Comparison of ENCODE assay signal across 12 cellular contexts in the genomic region with DNA sequence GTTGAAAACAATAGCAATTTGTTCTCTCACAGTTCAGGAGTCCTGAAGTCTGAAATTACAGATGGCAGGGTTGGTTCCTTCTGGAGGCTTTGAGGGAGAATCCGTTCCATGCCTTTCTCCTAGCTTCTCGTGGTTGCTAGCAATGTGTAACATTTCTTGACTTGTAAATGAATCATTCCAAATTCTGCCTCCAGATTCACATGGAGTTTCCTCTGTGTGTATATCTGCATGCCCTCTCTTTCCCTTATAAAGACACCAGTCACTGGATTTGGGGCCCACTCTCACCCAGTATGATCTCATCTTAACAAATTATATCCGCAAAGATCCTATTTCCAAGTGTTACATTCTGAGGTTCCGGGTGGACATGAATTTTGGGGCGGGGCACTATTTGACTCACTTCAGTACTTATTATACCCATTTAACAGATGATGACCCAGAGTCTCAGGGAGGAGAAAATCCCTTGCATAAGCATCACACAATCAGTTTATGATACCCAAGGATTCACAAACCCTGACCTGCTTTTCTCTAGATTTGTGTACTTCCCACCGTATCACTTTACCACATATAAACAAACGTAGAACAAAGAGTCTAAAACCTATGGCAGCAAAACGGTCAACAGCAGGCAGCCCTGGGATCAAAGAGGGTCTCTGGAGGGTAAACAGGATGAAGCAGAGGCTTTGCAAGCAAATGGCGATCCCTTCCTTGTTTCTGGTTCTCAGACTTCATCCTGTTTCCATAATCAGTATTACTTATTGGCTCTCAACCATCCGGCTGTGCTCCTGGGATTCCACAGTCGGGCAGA.
DNase-seq lines count a peak whose midpoint lies in the region; ATAC-seq and TF ChIP-seq lines count a peak whose summit lies in the region.
"Had no signal": no experiment of that assay in that cellular context is flagged by ENCODE, and none has a peak within 500 bp of the region (broad histone marks: within the 10 kb centered on the region; RNA-seq: fewer than 3 reads in every experiment).

No MANE protein-coding gene starts in this region.

- peak overlapping the region; percentile 85 for H3K27ac ChIP-seq in fibroblast of lung (ENCODE audit: insufficient read depth, low read length)

- no peak overlapping the region for H3K9ac ChIP-seq in fibroblast of lung (ENCODE audit: insufficient read depth, low read length)

- H4K20me1 ChIP-seq in fibroblast of lung (ENCODE audit: control insufficient read depth, extremely low read depth, insufficient read depth, low read length): no peaks in the 10 kb centered on the region

- peaks cover 83% of the 10 kb centered on the region for H3K4me1 ChIP-seq in Caco-2
- H3K4me1 ChIP-seq in fibroblast of lung (ENCODE audit: control insufficient read depth, extremely low read depth, insufficient read depth, low read length): peaks cover 27% of the 10 kb centered on the region

- H3K4me3 Mint-ChIP-seq in Caco-2 (ENCODE audit: unreplicated experiment) (no peak overlapping the region), nephron (peak overlapping the region in 1 of 3 experiments; percentile 7)
- H3K4me3 Mint-ChIP-seq in activated T-cell treated with anti-CD3 and anti-CD28 coated beads, Interleukin-2, amount 50 U/mL, for 4 hours: no peak overlapping the region
- H3K4me3 Mint-ChIP-seq: activated T-helper 1 cell treated with anti-CD3 and anti-CD28 coated beads, Interleukin-12 subunit alpha, Interleukin-12 subunit beta, Interleukin-2, Interleukin-4 antibody, amounts not matched to agents 30 ng/mL and 10 ng/mL and 1 ng/mL, durations not matched to agents 14 hours and 24 hours and 36 hours had no signal

- H3K36me3 Mint-ChIP-seq in Caco-2 (ENCODE audit: insufficient read depth, unreplicated experiment): peaks cover 29% of the 10 kb centered on the region
- H3K36me3 Mint-ChIP-seq in nephron (ENCODE audit: low read depth): no peaks in the 10 kb centered on the region
- peaks cover 3% of the 10 kb centered on the region for H3K36me3 Mint-ChIP-seq in activated T-cell treated with anti-CD3 and anti-CD28 coated beads, Interleukin-2, amount 50 U/mL, for 4 hours (ENCODE audit: insufficient read depth)

- H3K9me3 ChIP-seq in Caco-2 (no peaks in the 10 kb centered on the region), fibroblast of lung (ENCODE audit: control insufficient read depth, insufficient read depth, low read depth, low read length) (no peaks in the 10 kb centered on the region)

- TF ChIP-seq CTCF in Caco-2 (IDR thresholded peaks at IDR 0.05; ENCODE audit: insufficient read depth in 1 of 2, low read depth in 1 of 2, low read length in 1 of 2, severe bottlenecking in 1 of 2, unreplicated experiment in 1 of 2) (no peak), fibroblast of lung (conservative IDR thresholded peaks at IDR 0.05 in 1 of 2, IDR thresholded peaks at IDR 0.05 in 1 of 2; ENCODE audit: low read depth in 1 of 2, low read length in 2 of 2) (no peak), nephron (IDR thresholded peaks at IDR 0.05; ENCODE audit: unreplicated experiment in 3 of 3) (no peak)

- no peaks in the 10 kb centered on the region for H3K27me3 Mint-ChIP-seq in Caco-2 (ENCODE audit: insufficient read depth, unreplicated experiment)
- no peaks in the 10 kb centered on the region for H3K27me3 Mint-ChIP-seq in nephron (ENCODE audit: low read depth)
- no peaks in the 10 kb centered on the region for H3K27me3 Mint-ChIP-seq in activated T-cell treated with anti-CD3 and anti-CD28 coated beads, Interleukin-2, amount 50 U/mL, for 4 hours (ENCODE audit: low read depth)

- no peak overlapping the region for H2AFZ ChIP-seq in fibroblast of lung (ENCODE audit: low read length)

- H3K36me3 ChIP-seq in Caco-2 (ENCODE audit: control insufficient read depth, insufficient read depth, low read length) (no peaks in the 10 kb centered on the region; the same call in 1 of the 2 replicates), fibroblast of lung (ENCODE audit: control insufficient read depth, insufficient read depth, low read length) (no peaks in the 10 kb centered on the region)

- CTCF ChIA-PET in Caco-2 (lab: Charles Lee): no interaction called here

- POLR2A ChIA-PET in Caco-2 (lab: Charles Lee): no interaction called here

- no peak for ATAC-seq in activated T-cell treated with anti-CD3 and anti-CD28 coated beads, Interleukin-2, amount 50 U/mL, for 4 hours

- H3K4me3 ChIP-seq in Caco-2 (ENCODE audit: low read depth, low read length) (no peak overlapping the region), fibroblast of lung (replicated peaks in 1 of 4; ENCODE audit: control extremely low read depth in 1 of 4, insufficient read depth in 1 of 4, low read depth in 3 of 4, low read length in 4 of 4) (no peak overlapping the region)

- H3K27me3 ChIP-seq in Caco-2 (replicated peaks; ENCODE audit: control insufficient read depth, insufficient read depth, low read length) (no peaks in the 10 kb centered on the region), fibroblast of lung (ENCODE audit: control insufficient read depth, insufficient read depth, low read length) (no peaks in the 10 kb centered on the region)

- intact Hi-C loops in Caco-2 (cut with micrococcal nuclease; ENCODE audit: unreplicated experiment): no loop called here

- H3K9me3 Mint-ChIP-seq in Caco-2 (ENCODE audit: unreplicated experiment) (no peaks in the 10 kb centered on the region), nephron (no peaks in the 10 kb centered on the region)
- H3K9me3 Mint-ChIP-seq in activated T-cell treated with anti-CD3 and anti-CD28 coated beads, Interleukin-2, amount 50 U/mL, for 4 hours: no peaks in the 10 kb centered on the region
- H3K9me3 Mint-ChIP-seq: activated T-helper 1 cell treated with anti-CD3 and anti-CD28 coated beads, Interleukin-12 subunit alpha, Interleukin-12 subunit beta, Interleukin-2, Interleukin-4 antibody, amounts not matched to agents 30 ng/mL and 10 ng/mL and 1 ng/mL, durations not matched to agents 14 hours and 24 hours and 36 hours had no signal

- H3K4me2 ChIP-seq in fibroblast of lung (ENCODE audit: extremely low read depth, insufficient read depth, low read length): no peak overlapping the region

- H3K4me1 Mint-ChIP-seq in Caco-2 (ENCODE audit: low read depth, unreplicated experiment): peaks cover 59% of the 10 kb centered on the region
- peaks cover 39% of the 10 kb centered on the region for H3K4me1 Mint-ChIP-seq in nephron
- H3K4me1 Mint-ChIP-seq in activated T-cell treated with anti-CD3 and anti-CD28 coated beads, Interleukin-2, amount 50 U/mL, for 4 hours (ENCODE audit: low read depth): no peaks in the 10 kb centered on the region

- no TSS peak for BruUV-seq in Caco-2 (replicated peaks; lab: Mats Ljungman, UMichigan)

- H3K79me2 ChIP-seq in fibroblast of lung (ENCODE audit: control insufficient read depth, insufficient read depth, low read length): peaks cover 87% of the 10 kb centered on the region

- DNase-seq in Caco-2 (no peak), NCI-H82 (lab: John Stamatoyannopoulos, UW) (peak; percentile 52), fibroblast of lung (ENCODE audit: low read depth in 2 of 2) (peak; percentile 58 to 71), NCI-H146 treated with DMSO at 0.1 percent for 48 hours (lab: John Stamatoyannopoulos, UW; ENCODE audit: unreplicated experiment) (no peak), GM03348 (ENCODE audit: low spot score) (no peak), Ammon's horn (ENCODE audit: low spot score) (no peak)
- DNase-seq in activated T-cell treated with anti-CD3 and anti-CD28 coated beads, Interleukin-2, amount 50 U/mL, for 4 hours: no peak
- DNase-seq: activated CD4-positive, alpha-beta T cell treated with anti-CD3 and anti-CD28 coated beads for 48 hours; effector CD8-positive, alpha-beta T cell; stimulated activated CD4-positive, alpha-beta T cell treated with anti-CD3 and anti-CD28 coated beads, Interleukin-2, amount 100 ng/mL, for 48 hours had no signal

- H3K27ac Mint-ChIP-seq in Caco-2 (ENCODE audit: unreplicated experiment) (peak overlapping the region; percentile 82), nephron (peak overlapping the region; percentile 57 to 73 (median 70))
- H3K27ac Mint-ChIP-seq: activated T-helper 1 cell treated with anti-CD3 and anti-CD28 coated beads, Interleukin-12 subunit alpha, Interleukin-12 subunit beta, Interleukin-2, Interleukin-4 antibody, amounts not matched to agents 30 ng/mL and 10 ng/mL and 1 ng/mL, durations not matched to agents 14 hours and 24 hours and 36 hours had no signal

Comparison
In these comparisons a context has a peak if more than half of its experiments do, and no peak if none do; other contexts are left out.
1. DNase-seq: peak in NCI-H82 (single experiment) and fibroblast of lung (2 of 2); none in Caco-2 (0 of 2), NCI-H146 treated with DMSO at 0.1 percent for 48 hours (single experiment), GM03348 (single experiment), Ammon's horn (single experiment) and activated T-cell treated with anti-CD3 and anti-CD28 coated beads, Interleukin-2, amount 50 U/mL, for 4 hours (single experiment).